In the genomic region with DNA sequence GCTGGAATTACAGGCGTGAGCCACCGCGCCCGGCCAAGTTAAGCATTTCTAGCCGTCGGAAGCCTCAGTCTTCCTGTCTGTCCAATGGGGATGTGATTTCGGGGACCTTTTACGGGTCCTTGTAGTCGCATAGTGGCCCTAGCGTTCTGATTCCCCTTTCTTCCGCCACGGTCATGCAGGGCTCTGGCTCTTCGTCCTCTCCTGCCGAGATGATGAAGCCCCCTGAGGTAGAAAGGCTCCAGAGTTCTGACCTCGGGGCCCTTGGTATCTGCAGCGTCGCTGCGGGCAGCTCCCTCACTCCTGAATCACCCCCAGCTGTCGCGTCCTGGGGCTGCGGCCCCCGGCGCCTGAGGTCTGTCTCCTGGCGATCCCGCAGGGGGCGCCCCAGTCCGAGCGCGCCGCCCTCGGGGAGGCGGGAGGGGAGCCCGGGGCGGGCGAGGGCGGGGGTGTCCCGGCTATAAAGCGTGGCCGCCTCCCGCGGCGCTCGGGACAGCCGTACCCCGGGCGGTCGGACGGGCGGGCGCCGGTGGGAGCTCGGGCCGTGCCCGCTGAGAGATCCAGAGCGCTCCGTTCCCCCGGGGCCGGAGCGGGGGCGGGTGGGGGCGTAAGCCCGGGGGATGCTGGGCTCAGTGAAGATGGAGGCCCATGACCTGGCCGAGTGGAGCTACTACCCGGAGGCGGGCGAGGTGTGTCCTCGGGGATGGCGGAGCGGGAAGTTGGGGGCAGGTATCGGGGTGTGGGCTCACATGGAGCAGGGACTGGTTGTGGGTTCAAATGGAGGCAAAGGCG, we compare ENCODE assay signal across 8 cellular contexts. TPM values are rescaled to one million over a fixed set of nuclear protein-coding genes. Genes with fewer than 3 reads are reported as not detected.
DNase-seq lines count a peak whose midpoint lies in the region; ATAC-seq and TF ChIP-seq lines count a peak whose summit lies in the region.

A gene (plus strand): TSS at position 487 of the 789 bp plus-strand sequence. CDS start 131 bp downstream, at position 618.

- intact Hi-C loops in ascending aorta (cut with DNase I) = loop anchor here (1.0 to 2.0 kb wide), 7 partner anchors 22 to 133 kb away; a partner anchor contains a TSS

- H3K4me1 ChIP-seq in ascending aorta = peaks cover 4 to 15% of the 10 kb centered on the region in 2 donors

- H3K4me3 ChIP-seq in ascending aorta = peak within 1 kb of the TSS; percentile 73 to 88

- ATAC-seq in HG02798 (IDR thresholded peaks at IDR 0.05; ENCODE audit: poor library complexity, unreplicated experiment) = peak; percentile 37
- ATAC-seq in HG03439 (IDR thresholded peaks at IDR 0.05; ENCODE audit: unreplicated experiment) = no peak
- ATAC-seq in omental fat pad (ENCODE audit: low FRiP score) = no peak

- DNase-seq in EH (ENCODE audit: low read depth) = peak; percentile 41
- DNase-seq in SHP77 treated with DMSO at 0.1 percent for 48 hours (lab: John Stamatoyannopoulos, UW) = peak; percentile 38
- DNase-seq in ascending aorta (ENCODE audit: low spot score in 2 of 2) = peak in 1 of 2 donors; percentile 72
- peak; percentile 93 for DNase-seq in iPS-NIHi11 (ENCODE audit: low spot score)
- peak; percentile 51 for DNase-seq in stimulated activated CD4-positive, alpha-beta T cell treated with anti-CD3 and anti-CD28 coated beads, Interleukin-12 subunit alpha, Interleukin-12 subunit beta, amount 100 ng/mL, for 4 hours
- no peak for DNase-seq in omental fat pad (ENCODE audit: low spot score)

- peak; percentile 38 to 59 (median 39) for TF ChIP-seq CTCF in ascending aorta (IDR thresholded peaks at IDR 0.05)
- peak in 1 of 3 donors; percentile 38 for TF ChIP-seq CTCF in omental fat pad (IDR thresholded peaks at IDR 0.05)

- H3K36me3 ChIP-seq in ascending aorta = peaks cover 6 to 8% of the 10 kb centered on the region in 2 donors

- H3K27ac ChIP-seq in ascending aorta = no peak within 1 kb of the TSS

- peaks cover 9% of the 10 kb centered on the region for H3K27me3 ChIP-seq in ascending aorta

- no peaks in the 10 kb centered on the region for H3K9me3 ChIP-seq in ascending aorta

RNA-seq across cellular contexts. Expression of the gene that starts here (rescaled TPM):
- not detected for total RNA-seq in ascending aorta
- under 1 TPM in 2 of 4 donors, not detected in 2; 0.38 to 0.79 TPM for total RNA-seq in omental fat pad
